ENCODE assay signal across 7 cellular contexts in genomic region chr3:127747751-127748521, GRCh38.
DNase-seq lines count a peak whose midpoint lies in the region; FAIRE-seq and TF ChIP-seq lines count a peak whose summit lies in the region.

No MANE protein-coding gene starts in this region.

- peaks cover 39% of the 10 kb centered on the region for H3K4me1 Mint-ChIP-seq in type B pancreatic cell (ENCODE audit: unreplicated experiment)

- no peaks in the 10 kb centered on the region for H3K36me3 Mint-ChIP-seq in type B pancreatic cell

- H2AFZ ChIP-seq in Karpas-422 (ENCODE audit: low read length) (no peak overlapping the region), keratinocyte (ENCODE audit: control insufficient read depth, low read length) (no peak overlapping the region)

- no peaks in the 10 kb centered on the region for H4K20me1 ChIP-seq in Karpas-422 (ENCODE audit: insufficient read depth, low read depth, low read length)
- H4K20me1 ChIP-seq in keratinocyte (ENCODE audit: control insufficient read depth, extremely low read depth, insufficient read depth, low read length) = no peaks in the 10 kb centered on the region

- no peaks in the 10 kb centered on the region for H3K9me3 Mint-ChIP-seq in type B pancreatic cell

- H3K36me3 ChIP-seq in Karpas-422 (ENCODE audit: insufficient read depth, low read length) = no peaks in the 10 kb centered on the region
- H3K36me3 ChIP-seq in keratinocyte (ENCODE audit: control insufficient read depth in 2 of 2, extremely low read depth in 1 of 2, insufficient read depth in 2 of 2, low read length in 2 of 2) = no peaks in the 10 kb centered on the region

- H3K9me2 ChIP-seq in Karpas-422 (replicated peaks; ENCODE audit: insufficient read depth, low read length) = no peaks in the 10 kb centered on the region

- in situ Hi-C loops in GM13977 (cut with MboI; ENCODE audit: low pct_unique_long_range_greater_than_20kb, low sequenced_read_pairs, unreplicated experiment) = no loop called here

- dilution Hi-C loops in keratinocyte (cut with MboI; ENCODE audit: extremely low pct_ligation_motif_present, low sequenced_read_pairs) = no loop called here

- H3K27ac ChIP-seq in Karpas-422 (ENCODE audit: low read length) (peak overlapping the region; percentile 47; the same call in 1 of the 2 replicates), keratinocyte (ENCODE audit: control insufficient read depth, insufficient read depth, low read length) (peak overlapping the region; percentile 48)

- no peak overlapping the region for H3K4me3 Mint-ChIP-seq in type B pancreatic cell

- peaks cover 5% of the 10 kb centered on the region for H3K27me3 Mint-ChIP-seq in type B pancreatic cell

- H3K9me3 ChIP-seq in Karpas-422 (ENCODE audit: low read length) = no peaks in the 10 kb centered on the region
- H3K9me3 ChIP-seq in keratinocyte (ENCODE audit: control insufficient read depth, low read depth, low read length) = no peaks in the 10 kb centered on the region

- H3K27me3 ChIP-seq in Karpas-422 (ENCODE audit: low read length) (no peaks in the 10 kb centered on the region), keratinocyte (ENCODE audit: control insufficient read depth, extremely low read depth, insufficient read depth, low read length) (no peaks in the 10 kb centered on the region)

- no peaks in the 10 kb centered on the region for H3K9me1 ChIP-seq in keratinocyte (ENCODE audit: control insufficient read depth, extremely low read depth, insufficient read depth, low read length)

- H3K4me2 ChIP-seq in Karpas-422 (ENCODE audit: low read depth, low read length, poor library complexity, severe bottlenecking) = no peak overlapping the region
- H3K4me2 ChIP-seq in keratinocyte (ENCODE audit: control insufficient read depth, extremely low read depth, insufficient read depth, low read depth, low read length) = peak overlapping the region; percentile 10

- DNase-seq in Karpas-422 (no peak), amniotic stem cell (lab: John Stamatoyannopoulos, UW) (peak; percentile 89), keratinocyte (ENCODE audit: low read depth, low spot score) (no peak), type B pancreatic cell (ENCODE audit: extremely low spot score, unreplicated experiment) (no peak), GM13977 (ENCODE audit: low spot score) (no peak), cerebellar cortex (ENCODE audit: low spot score) (no peak)
- no peak for DNase-seq in stimulated activated CD4-positive, alpha-beta T cell treated with anti-CD3 and anti-CD28 coated beads, Interleukin-1b, Interleukin-23, amount 100 ng/mL, for 48 hours

- H3K9ac ChIP-seq in Karpas-422 (ENCODE audit: low read length) (no peak overlapping the region), keratinocyte (ENCODE audit: control insufficient read depth, extremely low read depth, insufficient read depth, low read length) (no peak overlapping the region)

- H3K4me3 ChIP-seq in Karpas-422 (ENCODE audit: low read length) (no peak overlapping the region), keratinocyte (ENCODE audit: control insufficient read depth in 2 of 3, extremely low read depth in 1 of 3, insufficient read depth in 2 of 3, low read depth in 1 of 3, low read length in 3 of 3) (no peak overlapping the region)

- FAIRE-seq in keratinocyte (lab: Jason Lieb, UNC) = no peak

- H3K27ac Mint-ChIP-seq in type B pancreatic cell = peak overlapping the region; percentile 58

- peaks cover 64% of the 10 kb centered on the region for H3K4me1 ChIP-seq in Karpas-422 (ENCODE audit: low read length)
- peaks cover 45% of the 10 kb centered on the region for H3K4me1 ChIP-seq in keratinocyte (ENCODE audit: control insufficient read depth, extremely low read depth, insufficient read depth, low read length)

- H3K79me2 ChIP-seq in Karpas-422 (ENCODE audit: low read length) (0 out of 2 replicates have a peak, but pooled peaks cover 6% of the 10 kb centered on the region), keratinocyte (ENCODE audit: control insufficient read depth, insufficient read depth, low read length) (no peaks in the 10 kb centered on the region)

- TF ChIP-seq CTCF in keratinocyte (optimal IDR thresholded peaks at IDR 0.05 in 1 of 3, IDR thresholded peaks at IDR 0.05 in 1 of 3, conservative IDR thresholded peaks at IDR 0.05 in 1 of 3; ENCODE audit: extremely low read depth in 1 of 3, insufficient read depth in 2 of 3, low read length in 3 of 3) (peak in 1 of 3 experiments; percentile 26), type B pancreatic cell (conservative IDR thresholded peaks at IDR 0.05) (no peak), GM13977 (IDR thresholded peaks at IDR 0.05; ENCODE audit: extremely low read depth, insufficient read depth, missing control alignments) (no peak)
